ENCODE assay signal across 9 cellular contexts in the genomic region with DNA sequence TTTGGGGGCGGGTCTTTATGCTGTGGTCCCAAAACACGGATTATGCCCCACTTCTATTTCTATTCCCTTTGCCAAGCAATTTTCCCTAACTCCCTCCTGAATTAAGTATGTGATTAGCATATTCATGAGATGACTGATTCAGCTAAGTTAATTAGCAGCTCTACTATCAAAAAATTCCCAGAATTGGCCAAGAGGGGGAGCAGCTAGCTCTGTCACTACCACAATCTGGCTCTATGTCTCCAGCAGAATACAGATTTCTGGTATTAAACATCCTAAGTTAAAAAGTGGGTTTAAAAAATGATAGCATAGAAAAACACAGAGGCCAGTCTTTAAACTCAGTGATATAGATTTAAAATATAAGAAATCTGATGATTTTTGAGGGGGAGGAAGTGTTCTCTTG.
DNase-seq lines count a peak whose midpoint lies in the region; ATAC-seq and TF ChIP-seq lines count a peak whose summit lies in the region.
"Had no signal": no experiment of that assay in that cellular context is flagged by ENCODE, and none has a peak within 500 bp of the region (broad histone marks: within the 10 kb centered on the region; RNA-seq: fewer than 3 reads in every experiment).

No MANE protein-coding gene starts in this region.

- no peak overlapping the region for H3K4me2 ChIP-seq in neural cell (ENCODE audit: low read length)

- WGBS in heart left ventricle, 4 donors, result 45 to 72% (median 57%) methylated on average over 2 of the region's 2 CpGs
- 23 to 52% methylated on average over 2 of the region's 2 CpGs for WGBS in aorta, 2 donors

- no peaks in the 10 kb centered on the region for H3K36me3 ChIP-seq in heart left ventricle
- H3K36me3 ChIP-seq in neural cell (ENCODE audit: insufficient read depth, low read length), result no peaks in the 10 kb centered on the region
- no peaks in the 10 kb centered on the region for H3K36me3 ChIP-seq in aorta (ENCODE audit: control insufficient read depth in 1 of 2, insufficient read depth in 2 of 2, low read length in 1 of 2)

- H3K9me3 ChIP-seq in heart left ventricle, result no peaks in the 10 kb centered on the region
- H3K9me3 ChIP-seq in neural cell (ENCODE audit: low read length), result no peaks in the 10 kb centered on the region
- no peaks in the 10 kb centered on the region for H3K9me3 ChIP-seq in aorta (ENCODE audit: control insufficient read depth, low read length)

- intact Hi-C loops in heart left ventricle (cut with DNase I), result loop anchor here in 8 of 10 donors (2.0 to 10.0 kb wide), 5 partner anchors 332 to 340 kb away; no protein-coding TSS in a partner anchor
- intact Hi-C loops in left cardiac atrium (cut with DNase I), result no loop called here
- intact Hi-C loops in aorta (cut with DNase I), result loop anchor here (5.0 to 10.0 kb wide), 2 partner anchors 77 to 320 kb away; no protein-coding TSS in a partner anchor

- peak in 2 of 5 donors; percentile 5 to 15 for DNase-seq in heart left ventricle
- DNase-seq in left cardiac atrium, result no peak
- DNase-seq in NCI-H2196 treated with DMSO at 0.1 percent for 48 hours (lab: John Stamatoyannopoulos, UW; ENCODE audit: unreplicated experiment), result peak; percentile 1
- DNase-seq in choroid plexus epithelial cell (ENCODE audit: low read depth), result peak; percentile 54
- DNase-seq in 8988T, result no peak
- no peak for DNase-seq in aorta
- DNase-seq: activated naive CD8-positive, alpha-beta T cell treated with anti-CD3 and anti-CD28 coated beads, Interleukin-2, amount 10 ng/mL, durations not matched to agents 7 days and 5 days had no signal

- no peak for TF ChIP-seq POLR2A in heart left ventricle (IDR thresholded peaks at IDR 0.05)

- TF ChIP-seq CTCF in heart left ventricle (IDR thresholded peaks at IDR 0.05), result peak; percentile 15 to 59 (median 41)
- TF ChIP-seq CTCF in choroid plexus epithelial cell (conservative IDR thresholded peaks at IDR 0.05; ENCODE audit: low read depth, low read length), result peak; percentile 71
- peak; percentile 59 for TF ChIP-seq CTCF in neural cell (IDR thresholded peaks at IDR 0.05; ENCODE audit: poor library complexity, severe bottlenecking)

- H3K4me3 ChIP-seq in heart left ventricle (no peak overlapping the region), choroid plexus epithelial cell (ENCODE audit: low read depth, low read length) (no peak overlapping the region), neural cell (ENCODE audit: low read length) (no peak overlapping the region), aorta (ENCODE audit: low read length in 2 of 2) (no peak overlapping the region)

- TF ChIP-seq EP300 in neural cell (conservative IDR thresholded peaks at IDR 0.05; ENCODE audit: poor library complexity, severe bottlenecking), result no peak

- H3K27me3 ChIP-seq in heart left ventricle (peaks cover 0 to 7% (median 0%) of the 10 kb centered on the region in 9 donors), neural cell (ENCODE audit: insufficient read depth, low read depth, low read length) (no peaks in the 10 kb centered on the region), aorta (ENCODE audit: control insufficient read depth in 1 of 2, insufficient read depth in 2 of 2, low read length in 1 of 2) (no peaks in the 10 kb centered on the region)

- H3K27ac ChIP-seq in heart left ventricle, result no peak overlapping the region
- no peak overlapping the region for H3K27ac ChIP-seq in neural cell (ENCODE audit: low read length)
- no peak overlapping the region for H3K27ac ChIP-seq in aorta (ENCODE audit: low read depth in 1 of 2, low read length in 2 of 2)

- H3K4me1 ChIP-seq in heart left ventricle (no peaks in the 10 kb centered on the region), aorta (ENCODE audit: control insufficient read depth in 1 of 2, insufficient read depth in 2 of 2, low read length in 2 of 2) (peaks cover 1 to 2% of the 10 kb centered on the region in 2 donors)

- no peaks in the 10 kb centered on the region for H3K9me2 ChIP-seq in neural cell (ENCODE audit: insufficient read depth, low read length)

- H3K79me2 ChIP-seq in neural cell (replicated peaks; ENCODE audit: insufficient read depth, low read length), result peaks cover 6% of the 10 kb centered on the region

- H3K9ac ChIP-seq in neural cell (ENCODE audit: low read length), result no peak overlapping the region

- TF ChIP-seq RAD21 in neural cell (conservative IDR thresholded peaks at IDR 0.05), result peak; percentile 58

- H2AFZ ChIP-seq in neural cell (ENCODE audit: low read depth, low read length), result no peak overlapping the region

- H3F3A ChIP-seq in neural cell (ENCODE audit: insufficient read depth, low read length, poor library complexity, severe bottlenecking), result no peaks in the 10 kb centered on the region

- ATAC-seq in heart left ventricle (no peak), left cardiac atrium (no peak), GM18498 (IDR thresholded peaks at IDR 0.05; ENCODE audit: unreplicated experiment) (no peak), aorta (ENCODE audit: low FRiP score) (no peak)

- no peaks in the 10 kb centered on the region for H4K20me1 ChIP-seq in neural cell (ENCODE audit: insufficient read depth)

TF ChIP-seq in neural cell, 6 proteins besides CTCF, POLR2A, EP300 and RAD21:
- TF ChIP-seq REST (IDR thresholded peaks at IDR 0.05; ENCODE audit: borderline replicate concordance) (no peak), SMC3 (conservative IDR thresholded peaks at IDR 0.05; ENCODE audit: poor library complexity) (peak; percentile 65)
TF ChIP-seq in neural cell: peak in this region for 1.

Comparison
In these comparisons a context has a peak if more than half of its experiments do, and no peak if none do; other contexts are left out.
1. intact Hi-C loops: an anchor here in heart left ventricle (2.0 to 10.0 kb wide) and aorta (5.0 to 10.0 kb wide); none called in left cardiac atrium.
2. DNase-seq: peak in NCI-H2196 treated with DMSO at 0.1 percent for 48 hours (single experiment) and choroid plexus epithelial cell (single experiment); none in left cardiac atrium (single experiment), 8988T (single experiment) and aorta (0 of 2).
3. Peak in every context shown above with its lines, with median percentiles within 50 percentile points of each other: CTCF ChIP-seq.